14 cellular contexts compared by ENCODE assay signal in genomic region chr2:36659872-36660312, GRCh38. TPM values are rescaled to one million over a fixed set of nuclear protein-coding genes. Genes with fewer than 3 reads are reported as not detected.
A peak's percentile ranks its signal among the peaks of the same experiment; 100 is the strongest.
DNase-seq lines count a peak whose midpoint lies in the region; ATAC-seq, FAIRE-seq and TF ChIP-seq lines count a peak whose summit lies in the region.
"Had no signal": no experiment of that assay in that cellular context is flagged by ENCODE, and none has a peak within 500 bp of the region (broad histone marks: within the 10 kb centered on the region; RNA-seq: fewer than 3 reads in every experiment).

No MANE protein-coding gene starts in this region.

- H3K27ac ChIP-seq in A549, result 0 out of 6 replicates have a peak overlapping the region, but pooled peaks of 1 of the 2 experiments have one; percentile 8
- peak overlapping the region; percentile 35 to 38 for H3K27ac ChIP-seq in ascending aorta
- no peak overlapping the region for H3K27ac ChIP-seq in A673 (ENCODE audit: low read depth, low read length, poor library complexity, severe bottlenecking)
- H3K27ac ChIP-seq: colonic mucosa, left ventricle myocardium inferior had no signal

- no peak for ATAC-seq in A549
- ATAC-seq in GM19452 (IDR thresholded peaks at IDR 0.05; ENCODE audit: unreplicated experiment), result peak; percentile 47
- ATAC-seq in HG03103 (IDR thresholded peaks at IDR 0.05; ENCODE audit: low read depth, unreplicated experiment), result peak; percentile 52

- FAIRE-seq in A549 (lab: Jason Lieb, UNC), result no peak

- no peak for TF ChIP-seq EP300 in A549 (IDR thresholded peaks at IDR 0.05)

- BruUV-seq in A673 (replicated peaks; lab: Mats Ljungman, UMichigan), result no TSS peak

- CTCF ChIA-PET in A549 (lab: Yijun Ruan, JAX), result interaction anchor here (0.8 to 1.8 kb wide), 6 partner anchors 12 to 307 kb away, joined by 3 to 5 read pairs (median 3); no protein-coding TSS in a partner anchor
- CTCF ChIA-PET in HEK293T (lab: Yijun Ruan, JAX), result no interaction called here
- CTCF ChIA-PET in A673 (lab: Charles Lee), result no interaction called here

- TF ChIP-seq RAD21 in A549 (conservative IDR thresholded peaks at IDR 0.05 in 1 of 2, IDR thresholded peaks at IDR 0.05 in 1 of 2), result no peak

- no peak for TF ChIP-seq POLR2A in A549 (IDR thresholded peaks at IDR 0.05; ENCODE audit: low read length)

- intact Hi-C loops in ascending aorta (cut with DNase I) (loop anchor here (5.0 kb wide), 1 partner anchor 63 kb away; the partner anchor contains the start of gene FEZ2), A673 (cut with micrococcal nuclease; ENCODE audit: unreplicated experiment) (loop anchor here (5.0 to 10.0 kb wide), 3 partner anchors 105 to 685 kb away; no protein-coding TSS in a partner anchor)

- POLR2A ChIA-PET in A549 (lab: Yijun Ruan, JAX) (no interaction called here), HEK293T (lab: Yijun Ruan, JAX) (no interaction called here), A673 (lab: Charles Lee; ENCODE audit: low non-redundant PET) (no interaction called here)

- H3K27me3 ChIP-seq in ascending aorta (no peaks in the 10 kb centered on the region), A673 (replicated peaks; ENCODE audit: insufficient read depth, low read depth, low read length, poor library complexity) (no peaks in the 10 kb centered on the region)
- H3K27me3 ChIP-seq: colonic mucosa had no signal

- H3K4me1 ChIP-seq in A549, result peaks cover 29% of the 10 kb centered on the region
- H3K4me1 ChIP-seq in ascending aorta, result no peaks in the 10 kb centered on the region
- H3K4me1 ChIP-seq in A673 (ENCODE audit: insufficient read depth, low read length, poor library complexity, severe bottlenecking), result no peaks in the 10 kb centered on the region
- H3K4me1 ChIP-seq: colonic mucosa had no signal

- H3K36me3 ChIP-seq in ascending aorta, result no peaks in the 10 kb centered on the region
- no peaks in the 10 kb centered on the region for H3K36me3 ChIP-seq in A673 (ENCODE audit: insufficient read depth, low read length, poor library complexity, severe bottlenecking)
- H3K36me3 ChIP-seq: colonic mucosa, left ventricle myocardium inferior had no signal

- H3K4me3 ChIP-seq in A549 (no peak overlapping the region), ascending aorta (no peak overlapping the region), A673 (ENCODE audit: low read depth, low read length, poor library complexity, severe bottlenecking) (no peak overlapping the region)
- H3K4me3 ChIP-seq: colonic mucosa, left ventricle myocardium inferior had no signal

- DNase-seq in A549 (ENCODE audit: low read depth in 1 of 2, low spot score in 1 of 2) (peak in 1 of 2 experiments; percentile 17), ascending aorta (ENCODE audit: low spot score in 2 of 2) (no peak), HEK293T (ENCODE audit: extremely low spot score) (no peak), SK-N-DZ (ENCODE audit: low spot score) (no peak), GDM1 (lab: John Stamatoyannopoulos, UW) (no peak), A673 (ENCODE audit: low spot score) (no peak)
- DNase-seq: activated CD4-positive, alpha-beta T cell treated with anti-CD3 and anti-CD28 coated beads for 1 hour; activated naive CD4-positive, alpha-beta T cell treated with Interleukin-2 at 50 U/mL for 16 hours; colonic mucosa; left ventricle myocardium inferior; stimulated activated CD8-positive, alpha-beta memory T cell treated with anti-CD3 and anti-CD28 coated beads, Interleukin-4, amount 100 ng/mL, for 48 hours had no signal

- TF ChIP-seq CTCF in A549 (IDR thresholded peaks at IDR 0.05) (no peak), ascending aorta (IDR thresholded peaks at IDR 0.05) (no peak), A673 (conservative IDR thresholded peaks at IDR 0.05; ENCODE audit: low read depth, low read length) (no peak)

- no peak overlapping the region for H3K4me2 ChIP-seq in A549

- H3K9me3 ChIP-seq in A549, result no peaks in the 10 kb centered on the region
- H3K9me3 ChIP-seq in ascending aorta, result no peaks in the 10 kb centered on the region
- no peaks in the 10 kb centered on the region for H3K9me3 ChIP-seq in A673 (ENCODE audit: low read depth, low read length, poor library complexity, severe bottlenecking)
- H3K9me3 ChIP-seq: colonic mucosa, left ventricle myocardium inferior had no signal

TF ChIP-seq in A549, 52 proteins besides CTCF, POLR2A, EP300 and RAD21:
- TF ChIP-seq FOSL2 (IDR thresholded peaks at IDR 0.05), result 0 out of 2 replicates have a peak, but pooled peaks have one; percentile 26
- peak; percentile 54 for TF ChIP-seq FOSL2 (CRISPR knock-in tag; IDR thresholded peaks at IDR 0.05)
- no peak for TF ChIP-seq GATA3 (IDR thresholded peaks at IDR 0.05; ENCODE audit: borderline replicate concordance)

TF ChIP-seq in HEK293T, 16 proteins besides CTCF, POLR2A, EP300 and RAD21:
- TF ChIP-seq HDGF (IDR thresholded peaks at IDR 0.05; ENCODE audit: borderline replicate concordance) (no peak), LEF1 (IDR thresholded peaks at IDR 0.05; ENCODE audit: borderline replicate concordance) (no peak), SP1 (IDR thresholded peaks at IDR 0.05) (no peak), ARNT (IDR thresholded peaks at IDR 0.05) (no peak), TARDBP (IDR thresholded peaks at IDR 0.05) (no peak), CTBP1 (IDR thresholded peaks at IDR 0.05; ENCODE audit: borderline replicate concordance) (no peak), FOXK2 (IDR thresholded peaks at IDR 0.05) (no peak), NFRKB (IDR thresholded peaks at IDR 0.05) (no peak), SUZ12 (IDR thresholded peaks at IDR 0.05) (no peak), FOXA1 (IDR thresholded peaks at IDR 0.05) (no peak), ELF4 (IDR thresholded peaks at IDR 0.05) (no peak), L3MBTL2 (conservative IDR thresholded peaks at IDR 0.05) (no peak), FOXM1 (IDR thresholded peaks at IDR 0.05; ENCODE audit: borderline replicate concordance) (no peak), BHLHE40 (IDR thresholded peaks at IDR 0.05; ENCODE audit: borderline replicate concordance) (no peak), ZNF384 (IDR thresholded peaks at IDR 0.05) (no peak)
- TF ChIP-seq, protein P1, sequence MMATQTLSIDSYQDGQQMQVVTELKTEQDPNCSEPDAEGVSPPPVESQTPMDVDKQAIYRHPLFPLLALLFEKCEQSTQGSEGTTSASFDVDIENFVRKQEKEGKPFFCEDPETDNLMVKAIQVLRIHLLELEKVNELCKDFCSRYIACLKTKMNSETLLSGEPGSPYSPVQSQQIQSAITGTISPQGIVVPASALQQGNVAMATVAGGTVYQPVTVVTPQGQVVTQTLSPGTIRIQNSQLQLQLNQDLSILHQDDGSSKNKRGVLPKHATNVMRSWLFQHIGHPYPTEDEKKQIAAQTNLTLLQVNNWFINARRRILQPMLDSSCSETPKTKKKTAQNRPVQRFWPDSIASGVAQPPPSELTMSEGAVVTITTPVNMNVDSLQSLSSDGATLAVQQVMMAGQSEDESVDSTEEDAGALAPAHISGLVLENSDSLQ (IDR thresholded peaks at IDR 0.05), result no peak

RNA-seq across cellular contexts. Expression of gene VIT, which starts 36.6 kb away (rescaled TPM):
- polyA plus RNA-seq in A549 (2011; rRNA removed) (not detected in 2 replicates), A549 (2017; fragmentation: RNase III; extraction: RNeasy Plus Mini Kit Qiagen cat#74134 plus additional on column Dnase treatment) (not detected in 3 replicates)
- polyA plus RNA-seq in A549 (2012; cell fraction: cytosol; rRNA removed), result 0.01 TPM in 1 of 2 replicates, not detected in the other
- polyA plus RNA-seq in A549 (2012; cell fraction: nucleus; rRNA removed), result not detected in 2 replicates
- polyA minus RNA-seq in A549 (2011; rRNA and poly(A)+ RNA removed), result not detected in 2 replicates
- total RNA-seq in ascending aorta (8.1 TPM), A673 (2021) (not detected in 2 replicates)
- polyA plus RNA-seq in SK-N-DZ (2014; cell fraction: cytosol; rRNA removed), result not detected in 2 replicates
- not detected in 2 replicates for polyA plus RNA-seq in SK-N-DZ (2014; cell fraction: nucleus; rRNA removed)
- polyA plus RNA-seq: AG04450 had no signal

Comparison
In these comparisons a context has a peak if more than half of its experiments do, and no peak if none do; other contexts are left out.
1. ATAC-seq: peak in GM19452 (single experiment) and HG03103 (single experiment); none in A549 (0 of 2).